In genomic region chr3:72118593-72118992, GRCh38 we compare ENCODE assay signal across 17 cellular contexts.
DNase-seq lines count a peak whose midpoint lies in the region; ATAC-seq and TF ChIP-seq lines count a peak whose summit lies in the region.
"Had no signal": no experiment of that assay in that cellular context is flagged by ENCODE, and none has a peak within 500 bp of the region (broad histone marks: within the 10 kb centered on the region; RNA-seq: fewer than 3 reads in every experiment).

No MANE protein-coding gene starts in this region.

- peak; percentile 63 for ATAC-seq in left lung

- no peak for TF ChIP-seq CTCF in left lung (IDR thresholded peaks at IDR 0.05)

- DNase-seq in dermis blood vessel endothelial cell (peak; percentile 46), left lung (no peak), NCI-H510A (lab: John Stamatoyannopoulos, UW) (no peak), NCI-H1694 treated with DMSO at 0.1 percent for 48 hours (lab: John Stamatoyannopoulos, UW) (no peak), NCI-H1105 treated with DMSO at 0.1 percent for 48 hours (lab: John Stamatoyannopoulos, UW) (no peak)
- DNase-seq: 8988T; ACHN; BE2C; C1 segment of cervical spinal cord; Caco-2; Calu3; CD4-positive, alpha-beta memory T cell; CD4-positive, CD25-positive, alpha-beta regulatory T cell; CD8-positive, alpha-beta memory T cell; DMS79 treated with DMSO at 0.1 percent for 48 hours; GF-D8 had no signal

- no peak overlapping the region for H3K27ac ChIP-seq in left lung
- H3K27ac ChIP-seq: BLaER1 had no signal

- no peak overlapping the region for H3K4me3 ChIP-seq in left lung
- H3K4me3 ChIP-seq: BLaER1 had no signal

- no peaks in the 10 kb centered on the region for H3K4me1 ChIP-seq in left lung
- H3K4me1 ChIP-seq: BLaER1 had no signal

- H3K9me3 ChIP-seq in left lung, result no peaks in the 10 kb centered on the region
- H3K9me3 ChIP-seq: BE2C, BLaER1, Caco-2 had no signal

- H3K36me3 ChIP-seq in left lung, result no peaks in the 10 kb centered on the region
- H3K36me3 ChIP-seq: BE2C, BLaER1 had no signal

- intact Hi-C loops in left lung (cut with DNase I), result no loop called here

- H3K27me3 ChIP-seq in left lung, result no peaks in the 10 kb centered on the region
- H3K27me3 ChIP-seq: BE2C, BLaER1 had no signal
